In the genomic region with DNA sequence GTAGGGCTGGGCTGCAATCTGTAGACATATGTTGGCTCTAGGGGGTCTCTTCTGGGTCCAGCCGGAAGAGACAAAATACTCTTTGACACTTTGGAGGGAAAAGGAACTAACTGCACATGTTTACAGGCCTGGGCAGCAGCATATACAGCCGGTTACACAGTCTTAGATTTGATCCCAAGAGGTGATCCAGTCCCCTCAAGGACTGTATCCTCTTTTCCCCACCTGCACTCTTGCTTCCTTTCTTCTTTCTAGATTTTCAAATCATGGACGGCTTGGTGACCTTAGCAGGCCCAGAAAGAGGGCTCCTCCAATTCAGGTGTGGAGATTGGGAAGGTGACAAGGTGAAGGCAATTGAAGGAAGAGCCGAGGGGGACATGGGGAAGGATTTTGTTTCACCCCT, we compare ENCODE assay signal across 18 cellular contexts. TPM values are rescaled to one million over a fixed set of nuclear protein-coding genes. Genes with fewer than 3 reads are reported as not detected.
DNase-seq lines count a peak whose midpoint lies in the region; ATAC-seq and TF ChIP-seq lines count a peak whose summit lies in the region.
"Had no signal": no experiment of that assay in that cellular context is flagged by ENCODE, and none has a peak within 500 bp of the region (broad histone marks: within the 10 kb centered on the region; RNA-seq: fewer than 3 reads in every experiment).

No MANE protein-coding gene starts in this region.

- no peaks in the 10 kb centered on the region for H3K36me3 ChIP-seq in WERI-Rb-1
- H3K36me3 ChIP-seq: sigmoid colon had no signal

- no peak overlapping the region for H3K27ac Mint-ChIP-seq in stimulated activated naive CD8-positive, alpha-beta T cell treated with anti-CD3 and anti-CD28 coated beads, Interleukin-15, Interleukin-2, amounts not matched to agents 100 ng/mL and 50 ng/mL, for 24 hours
- no peak overlapping the region for H3K27ac Mint-ChIP-seq in activated T-helper 17 cell treated with anti-CD3 and anti-CD28 coated beads, Interleukin-2, amount 50 U/mL, for 72 hours
- H3K27ac Mint-ChIP-seq in immature natural killer cell, result no peak overlapping the region

- peaks cover 32% of the 10 kb centered on the region for H3K27me3 ChIP-seq in WERI-Rb-1 (ENCODE audit: insufficient read depth, low read depth, severe bottlenecking)

- peak overlapping the region; percentile 71 for H3K4me3 Mint-ChIP-seq in stimulated activated naive CD8-positive, alpha-beta T cell treated with anti-CD3 and anti-CD28 coated beads, Interleukin-15, Interleukin-2, amounts not matched to agents 100 ng/mL and 50 ng/mL, for 24 hours
- peak overlapping the region; percentile 65 for H3K4me3 Mint-ChIP-seq in activated T-helper 17 cell treated with anti-CD3 and anti-CD28 coated beads, Interleukin-2, amount 50 U/mL, for 72 hours
- H3K4me3 Mint-ChIP-seq in immature natural killer cell, result peak overlapping the region; percentile 67 to 88 (median 79)

- DNase-seq in stimulated activated naive CD8-positive, alpha-beta T cell treated with anti-CD3 and anti-CD28 coated beads, Interleukin-15, Interleukin-2, amounts not matched to agents 100 U/mL and 50 U/mL, for 24 hours, result no peak
- no peak for DNase-seq in immature natural killer cell
- DNase-seq in NCI-H2171 treated with DMSO at 0.1 percent for 48 hours (lab: John Stamatoyannopoulos, UW), result no peak
- no peak for DNase-seq in WERI-Rb-1
- DNase-seq: activated naive CD4-positive, alpha-beta T cell treated with Interleukin-2 at 50 U/mL for 16 hours; DMS79; KBM-7; mesenchymal stem cell; NCI-H1417 treated with DMSO at 0.1 percent for 48 hours; NCI-H2227 treated with DMSO at 0.1 percent for 48 hours; sigmoid colon; T1000 had no signal

- peaks cover 31% of the 10 kb centered on the region for H3K36me3 Mint-ChIP-seq in stimulated activated naive CD8-positive, alpha-beta T cell treated with anti-CD3 and anti-CD28 coated beads, Interleukin-15, Interleukin-2, amounts not matched to agents 100 ng/mL and 50 ng/mL, for 24 hours (ENCODE audit: low read depth)
- H3K36me3 Mint-ChIP-seq in activated T-helper 17 cell treated with anti-CD3 and anti-CD28 coated beads, Interleukin-2, amount 50 U/mL, for 72 hours (ENCODE audit: low read depth), result peaks cover 38% of the 10 kb centered on the region
- H3K36me3 Mint-ChIP-seq in immature natural killer cell, result peaks cover 0 to 9% (median 0%) of the 10 kb centered on the region in 3 donors

- no peak overlapping the region for H3K4me3 ChIP-seq in WERI-Rb-1 (ENCODE audit: low read depth, low read length)

- H3K9me3 Mint-ChIP-seq in stimulated activated naive CD8-positive, alpha-beta T cell treated with anti-CD3 and anti-CD28 coated beads, Interleukin-15, Interleukin-2, amounts not matched to agents 100 ng/mL and 50 ng/mL, for 24 hours, result peaks cover 7% of the 10 kb centered on the region
- H3K9me3 Mint-ChIP-seq in activated T-helper 17 cell treated with anti-CD3 and anti-CD28 coated beads, Interleukin-2, amount 50 U/mL, for 72 hours, result peaks cover 4% of the 10 kb centered on the region
- H3K9me3 Mint-ChIP-seq in immature natural killer cell, result peaks cover 0 to 31% (median 6%) of the 10 kb centered on the region in 6 donors

- H3K27me3 Mint-ChIP-seq in stimulated activated naive CD8-positive, alpha-beta T cell treated with anti-CD3 and anti-CD28 coated beads, Interleukin-15, Interleukin-2, amounts not matched to agents 100 ng/mL and 50 ng/mL, for 24 hours, result peaks cover 96% of the 10 kb centered on the region
- peaks cover 89% of the 10 kb centered on the region for H3K27me3 Mint-ChIP-seq in activated T-helper 17 cell treated with anti-CD3 and anti-CD28 coated beads, Interleukin-2, amount 50 U/mL, for 72 hours
- H3K27me3 Mint-ChIP-seq in immature natural killer cell (ENCODE audit: low read depth in 3 of 3), result peaks cover 56 to 84% (median 81%) of the 10 kb centered on the region in 3 donors

- no peak for ATAC-seq in stimulated activated naive CD8-positive, alpha-beta T cell treated with anti-CD3 and anti-CD28 coated beads, Interleukin-15, Interleukin-2, amounts not matched to agents 100 U/mL and 50 U/mL, for 24 hours
- ATAC-seq in activated T-helper 17 cell treated with anti-CD3 and anti-CD28 coated beads, Interleukin-2, amount 50 U/mL, for 72 hours (replicated peaks), result no peak
- ATAC-seq in HG02884 (IDR thresholded peaks at IDR 0.05; ENCODE audit: unreplicated experiment) (no peak), GM18498 (IDR thresholded peaks at IDR 0.05; ENCODE audit: unreplicated experiment) (no peak)

- H3K9me3 ChIP-seq in WERI-Rb-1 (ENCODE audit: severe bottlenecking), result no peaks in the 10 kb centered on the region
- H3K9me3 ChIP-seq: sigmoid colon had no signal

- peaks cover 59% of the 10 kb centered on the region for H3K4me1 Mint-ChIP-seq in stimulated activated naive CD8-positive, alpha-beta T cell treated with anti-CD3 and anti-CD28 coated beads, Interleukin-15, Interleukin-2, amounts not matched to agents 100 ng/mL and 50 ng/mL, for 24 hours (ENCODE audit: low read depth)
- H3K4me1 Mint-ChIP-seq in activated T-helper 17 cell treated with anti-CD3 and anti-CD28 coated beads, Interleukin-2, amount 50 U/mL, for 72 hours, result peaks cover 27% of the 10 kb centered on the region
- peaks cover 44 to 69% of the 10 kb centered on the region in 2 donors for H3K4me1 Mint-ChIP-seq in immature natural killer cell

- no peak for TF ChIP-seq CTCF in WERI-Rb-1 (IDR thresholded peaks at IDR 0.05; ENCODE audit: low read depth, low read length)

- H3K27ac ChIP-seq in WERI-Rb-1, result no peak overlapping the region
- H3K27ac ChIP-seq: sigmoid colon had no signal

RNA-seq across cellular contexts. Expression of gene BARHL2, which starts 5.8 kb away (rescaled TPM):
- not detected for total RNA-seq in activated T-helper 17 cell treated with anti-CD3 and anti-CD28 coated beads, Interleukin-2, amount 50 U/mL, for 72 hours
- not detected for polyA plus RNA-seq in immature natural killer cell
- total RNA-seq: bronchial epithelial cell, endothelial cell of umbilical vein, sigmoid colon had no signal
- polyA plus RNA-seq: endothelial cell of umbilical vein, sigmoid colon had no signal
